20 cellular contexts compared by ENCODE assay signal in genomic region chr4:77501851-77502250, GRCh38.
"Had no signal": no experiment of that assay in that cellular context is flagged by ENCODE, and none has a peak within 500 bp of the region (broad histone marks: within the 10 kb centered on the region; RNA-seq: fewer than 3 reads in every experiment).

No MANE protein-coding gene starts in this region.

- FAIRE-seq: islet of Langerhans had no signal

- ATAC-seq: activated CD4-positive, CD25-positive, alpha-beta regulatory T cell treated with anti-CD3 and anti-CD28 coated beads, Interleukin-2, amount 50 U/mL, for 24 hours; left lung; stimulated activated naive B cell treated with anti-CD40 and anti-IgM and Interleukin-4, amounts not matched to agents 10 μg/mL and 1 μg/mL and 100 μg/mL, for 72 hours had no signal

- H3K4me3 ChIP-seq: left lung, thoracic aorta, upper lobe of left lung had no signal

- H3K36me3 ChIP-seq: left lung, thoracic aorta, upper lobe of left lung had no signal

- DNase-seq: activated CD4-positive, alpha-beta T cell treated with anti-CD3 and anti-CD28 coated beads, Interleukin-2, amount 50 U/mL, for 1 hour; activated CD8-positive, alpha-beta memory T cell treated with anti-CD3 and anti-CD28 coated beads for 24 hours; activated CD8-positive, alpha-beta memory T cell treated with anti-CD3 and anti-CD28 coated beads, Interleukin-2, amount 50 U/mL, for 48 hours; activated gamma-delta T cell; activated T-cell treated with anti-CD3 and anti-CD28 coated beads, Interleukin-2, amount 50 U/mL, for 48 hours; effector memory CD4-positive, alpha-beta T cell; foreskin fibroblast; glutamatergic neuron; hippocampal formation; left lung; nucleus accumbens; posterior cingulate gyrus; retina; stimulated activated naive B cell treated with anti-CD40 and anti-IgM and Interleukin-4, amounts not matched to agents 10 μg/mL and 1 μg/mL and 100 μg/mL, for 72 hours; T-helper 1 cell; T1000; upper lobe of left lung had no signal

- H3K4me1 ChIP-seq: left lung, upper lobe of left lung had no signal

- H3K27ac ChIP-seq: left lung, thoracic aorta, upper lobe of left lung had no signal

- H3K9me3 ChIP-seq: left lung, thoracic aorta, upper lobe of left lung had no signal

- H3K27me3 ChIP-seq: left lung, upper lobe of left lung had no signal
